20 cellular contexts compared by ENCODE assay signal in the genomic region with DNA sequence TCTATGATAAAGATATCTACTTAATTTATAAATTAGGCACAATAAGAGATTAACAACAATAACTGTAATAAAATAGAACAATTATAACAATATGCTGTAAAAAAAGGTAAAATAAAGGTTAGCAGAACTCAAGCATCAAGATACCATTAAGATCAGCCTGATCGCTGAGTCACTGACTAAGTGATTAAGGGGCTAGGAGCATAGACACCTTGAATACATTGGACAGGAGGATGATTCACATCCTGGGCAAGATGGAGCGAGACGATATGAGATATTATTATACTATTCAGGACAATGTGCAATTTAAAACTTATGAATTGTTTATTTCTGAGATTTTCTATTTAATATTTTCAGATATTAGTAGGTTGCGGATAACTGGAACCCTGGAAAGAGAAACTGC.
A peak's percentile ranks its signal among the peaks of the same experiment; 100 is the strongest.
DNase-seq lines count a peak whose midpoint lies in the region; ATAC-seq, FAIRE-seq and TF ChIP-seq lines count a peak whose summit lies in the region.
"Had no signal": no experiment of that assay in that cellular context is flagged by ENCODE, and none has a peak within 500 bp of the region (broad histone marks: within the 10 kb centered on the region; RNA-seq: fewer than 3 reads in every experiment).

No MANE protein-coding gene starts in this region.

- no peaks in the 10 kb centered on the region for H3K9me1 ChIP-seq in keratinocyte (ENCODE audit: control insufficient read depth, extremely low read depth, insufficient read depth, low read length)

- H2AFZ ChIP-seq in HCT116 (ENCODE audit: low read depth, low read length, poor library complexity, severe bottlenecking) (peak overlapping the region; percentile 72), keratinocyte (ENCODE audit: control insufficient read depth, low read length) (peak overlapping the region; percentile 43)

- BruUV-seq in HCT116 (replicated peaks; lab: Mats Ljungman, UMichigan) = no TSS peak

- H3K4me2 ChIP-seq in HCT116 (ENCODE audit: low read length) (no peak overlapping the region), keratinocyte (ENCODE audit: control insufficient read depth, extremely low read depth, insufficient read depth, low read depth, low read length) (peak overlapping the region; percentile 41)
- H3K4me2 ChIP-seq: BLaER1 had no signal

- H3K27me3 ChIP-seq in HCT116 (ENCODE audit: insufficient read depth, low read length) (no peaks in the 10 kb centered on the region), keratinocyte (ENCODE audit: control insufficient read depth, extremely low read depth, insufficient read depth, low read length) (no peaks in the 10 kb centered on the region)
- H3K27me3 ChIP-seq: BLaER1 had no signal

- H3K9ac ChIP-seq in HCT116 (ENCODE audit: low read length) (no peak overlapping the region), keratinocyte (ENCODE audit: control insufficient read depth, extremely low read depth, insufficient read depth, low read length) (no peak overlapping the region)
- H3K9ac ChIP-seq: BLaER1 had no signal

- H3K4me1 ChIP-seq in HCT116 (ENCODE audit: control insufficient read depth in 1 of 2, insufficient read depth in 2 of 2, low read length in 2 of 2) (peaks cover 3 to 23% of the 10 kb centered on the region in 2 experiments; a peak in 3 of 4 replicates), keratinocyte (ENCODE audit: control insufficient read depth, extremely low read depth, insufficient read depth, low read length) (peaks cover 33% of the 10 kb centered on the region)

- dilution Hi-C loops in keratinocyte (cut with MboI; ENCODE audit: extremely low pct_ligation_motif_present, low sequenced_read_pairs) = no loop called here

- H3K36me3 ChIP-seq in HCT116 (ENCODE audit: control insufficient read depth in 1 of 2, insufficient read depth in 2 of 2, low read length in 2 of 2) (no peaks in the 10 kb centered on the region), keratinocyte (ENCODE audit: control insufficient read depth in 2 of 2, extremely low read depth in 1 of 2, insufficient read depth in 2 of 2, low read length in 2 of 2) (no peaks in the 10 kb centered on the region)
- H3K36me3 ChIP-seq: BLaER1 had no signal

- RAD21 ChIA-PET in HCT116 (lab: Charles Lee; ENCODE audit: low non-redundant PET in 1 of 2, low total read pairs in 2 of 2, uncharacterized antibody in 2 of 2, unreplicated experiment in 2 of 2) = no interaction called here

- TF ChIP-seq CTCF in HCT116 (IDR thresholded peaks at IDR 0.05 in 2 of 3, conservative IDR thresholded peaks at IDR 0.05 in 1 of 3; ENCODE audit: borderline replicate concordance in 1 of 3, insufficient read depth in 1 of 3, low read depth in 2 of 3, low read length in 2 of 3) = no peak
- no peak for TF ChIP-seq CTCF in RWPE1 (conservative IDR thresholded peaks at IDR 0.05; ENCODE audit: low read depth)
- no peak for TF ChIP-seq CTCF in keratinocyte (optimal IDR thresholded peaks at IDR 0.05 in 1 of 3, IDR thresholded peaks at IDR 0.05 in 1 of 3, conservative IDR thresholded peaks at IDR 0.05 in 1 of 3; ENCODE audit: extremely low read depth in 1 of 3, insufficient read depth in 2 of 3, low read length in 3 of 3)

- H3K27ac ChIP-seq in HCT116 (ENCODE audit: low read depth, low read length) = no peak overlapping the region
- no peak overlapping the region for H3K27ac ChIP-seq in RWPE1
- peak overlapping the region; percentile 43 for H3K27ac ChIP-seq in keratinocyte (ENCODE audit: control insufficient read depth, insufficient read depth, low read length)
- H3K27ac ChIP-seq: BLaER1, HL-60 had no signal

- no peaks in the 10 kb centered on the region; the same call in 1 of the 2 replicates for H3K9me2 ChIP-seq in HCT116 (ENCODE audit: insufficient read depth)

- POLR2A ChIA-PET in HCT116 (lab: Charles Lee) (no interaction called here), RWPE1 (lab: Yijun Ruan, JAX; ENCODE audit: low non-redundant PET) (no interaction called here)

- DNase-seq in HCT116 (ENCODE audit: low read depth, low spot score) (no peak), RWPE1 (ENCODE audit: low spot score) (peak; percentile 71), dermis blood vessel endothelial cell (peak; percentile 80), keratinocyte (ENCODE audit: low read depth, low spot score) (peak; percentile 36), left cardiac atrium (no peak), NAMALWA (ENCODE audit: low spot score) (no peak), kidney glomerular epithelial cell (lab: John Stamatoyannopoulos, UW) (no peak)
- DNase-seq: CD4-positive, alpha-beta memory T cell; DMS153; NCI-H1105 treated with DMSO at 0.1 percent for 48 hours; NCI-H1694 treated with DMSO at 0.1 percent for 48 hours; NCI-H2107; NCI-H510A treated with DMSO at 0.1 percent for 48 hours; NCI-H774; SIG-M5 had no signal

- ATAC-seq in HCT116 (no peak), GM19351 (IDR thresholded peaks at IDR 0.05; ENCODE audit: unreplicated experiment) (no peak), left cardiac atrium (no peak)
- ATAC-seq: GM12878 had no signal

- H3K4me3 ChIP-seq in HCT116 (replicated peaks in 1 of 2; ENCODE audit: low read depth in 1 of 2, low read length in 2 of 2) = no peak overlapping the region
- H3K4me3 ChIP-seq in keratinocyte (ENCODE audit: control insufficient read depth in 2 of 3, extremely low read depth in 1 of 3, insufficient read depth in 2 of 3, low read depth in 1 of 3, low read length in 3 of 3) = no peak overlapping the region
- H3K4me3 ChIP-seq: BLaER1, GM12878 had no signal

- no peaks in the 10 kb centered on the region for H3K9me3 ChIP-seq in HCT116 (ENCODE audit: control insufficient read depth in 1 of 2, insufficient read depth in 1 of 2, low read depth in 1 of 2, low read length in 2 of 2)
- H3K9me3 ChIP-seq in keratinocyte (ENCODE audit: control insufficient read depth, low read depth, low read length) = no peaks in the 10 kb centered on the region
- H3K9me3 ChIP-seq: BLaER1 had no signal

- intact Hi-C loops in HCT116 (cut with micrococcal nuclease) (no loop called here), left cardiac atrium (cut with DNase I) (no loop called here)

- no peak for TF ChIP-seq RAD21 in HCT116 (IDR thresholded peaks at IDR 0.05; ENCODE audit: low read depth)

- FAIRE-seq in keratinocyte (lab: Jason Lieb, UNC) = peak; percentile 91
- FAIRE-seq: GM12878, H54 had no signal

- H4K20me1 ChIP-seq in HCT116 (ENCODE audit: insufficient read depth) = no peaks in the 10 kb centered on the region
- H4K20me1 ChIP-seq in keratinocyte (ENCODE audit: control insufficient read depth, extremely low read depth, insufficient read depth, low read length) = no peaks in the 10 kb centered on the region
- H4K20me1 ChIP-seq: BLaER1 had no signal

- CTCF ChIA-PET in HCT116 (lab: Charles Lee) = no interaction called here
- CTCF ChIA-PET in RWPE1 (lab: Yijun Ruan, JAX) = no interaction called here

- H3K79me2 ChIP-seq in HCT116 (ENCODE audit: insufficient read depth, low read length) (no peaks in the 10 kb centered on the region), keratinocyte (ENCODE audit: control insufficient read depth, insufficient read depth, low read length) (no peaks in the 10 kb centered on the region)

- TF ChIP-seq POLR2A in HCT116 (IDR thresholded peaks at IDR 0.05; ENCODE audit: borderline replicate concordance, extremely low read depth, insufficient read depth, insufficient read length) = no peak

TF ChIP-seq in HCT116, 20 proteins besides CTCF, POLR2A, EP300 and RAD21:
- no peak for TF ChIP-seq JUND (IDR thresholded peaks at IDR 0.05)
- no peak for TF ChIP-seq SP1 (IDR thresholded peaks at IDR 0.05; ENCODE audit: low read depth)
- TF ChIP-seq CEBPB (IDR thresholded peaks at IDR 0.05; ENCODE audit: low read depth) = no peak
- TF ChIP-seq ZFX (IDR thresholded peaks at IDR 0.05) = no peak
- no peak for TF ChIP-seq FOSL1 (IDR thresholded peaks at IDR 0.05; ENCODE audit: low read depth)
- TF ChIP-seq, protein P1, sequence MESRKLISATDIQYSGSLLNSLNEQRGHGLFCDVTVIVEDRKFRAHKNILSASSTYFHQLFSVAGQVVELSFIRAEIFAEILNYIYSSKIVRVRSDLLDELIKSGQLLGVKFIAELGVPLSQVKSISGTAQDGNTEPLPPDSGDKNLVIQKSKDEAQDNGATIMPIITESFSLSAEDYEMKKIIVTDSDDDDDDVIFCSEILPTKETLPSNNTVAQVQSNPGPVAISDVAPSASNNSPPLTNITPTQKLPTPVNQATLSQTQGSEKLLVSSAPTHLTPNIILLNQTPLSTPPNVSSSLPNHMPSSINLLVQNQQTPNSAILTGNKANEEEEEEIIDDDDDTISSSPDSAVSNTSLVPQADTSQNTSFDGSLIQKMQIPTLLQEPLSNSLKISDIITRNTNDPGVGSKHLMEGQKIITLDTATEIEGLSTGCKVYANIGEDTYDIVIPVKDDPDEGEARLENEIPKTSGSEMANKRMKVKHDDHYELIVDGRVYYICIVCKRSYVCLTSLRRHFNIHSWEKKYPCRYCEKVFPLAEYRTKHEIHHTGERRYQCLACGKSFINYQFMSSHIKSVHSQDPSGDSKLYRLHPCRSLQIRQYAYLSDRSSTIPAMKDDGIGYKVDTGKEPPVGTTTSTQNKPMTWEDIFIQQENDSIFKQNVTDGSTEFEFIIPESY (IDR thresholded peaks at IDR 0.05; ENCODE audit: extremely low read depth, insufficient replicate concordance, low read length) = no peak
- TF ChIP-seq, protein P2, sequence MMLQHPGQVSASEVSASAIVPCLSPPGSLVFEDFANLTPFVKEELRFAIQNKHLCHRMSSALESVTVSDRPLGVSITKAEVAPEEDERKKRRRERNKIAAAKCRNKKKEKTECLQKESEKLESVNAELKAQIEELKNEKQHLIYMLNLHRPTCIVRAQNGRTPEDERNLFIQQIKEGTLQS (IDR thresholded peaks at IDR 0.05) = no peak
- TF ChIP-seq ELF1 (IDR thresholded peaks at IDR 0.05; ENCODE audit: borderline replicate concordance, low read depth) = no peak
TF ChIP-seq in HCT116: peak in this region for 0.

Comparison
In these comparisons a context has a peak if more than half of its experiments do, and no peak if none do; other contexts are left out.
1. DNase-seq: peak in RWPE1 (single experiment), dermis blood vessel endothelial cell (single experiment) and keratinocyte (single experiment); none in HCT116 (single experiment), left cardiac atrium (single experiment), NAMALWA (single experiment) and kidney glomerular epithelial cell (single experiment).